In genomic region chr17:64505320-64506200, GRCh38 we compare ENCODE assay signal across 1 cellular context.
A peak's percentile ranks its signal among the peaks of the same experiment; 100 is the strongest.
TF ChIP-seq lines count a peak whose summit lies in the region.

No MANE protein-coding gene starts in this region.

TF ChIP-seq in HepG2, 621 proteins besides CTCF, POLR2A, EP300 and RAD21 (continued from another document):
- TF ChIP-seq ZNF549 (CRISPR knock-in tag; IDR thresholded peaks at IDR 0.05): no peak
- peak; percentile 22; the same call in 1 of the 2 replicates for TF ChIP-seq ZBTB20 (CRISPR knock-in tag; IDR thresholded peaks at IDR 0.05; ENCODE audit: borderline replicate concordance, low read depth)
- peak; percentile 49; the same call in 1 of the 2 replicates for TF ChIP-seq TCF7 (IDR thresholded peaks at IDR 0.05; ENCODE audit: low read depth)
- no peak for TF ChIP-seq RERE (CRISPR knock-in tag; IDR thresholded peaks at IDR 0.05; ENCODE audit: low read depth)
- TF ChIP-seq ZNF501 (CRISPR knock-in tag; IDR thresholded peaks at IDR 0.05): no peak; the same call in 1 of the 2 replicates
- peak; percentile 11; the same call in 1 of the 2 replicates for TF ChIP-seq ZBTB26 (CRISPR knock-in tag; IDR thresholded peaks at IDR 0.05; ENCODE audit: borderline replicate concordance)
- no peak for TF ChIP-seq RBAK (CRISPR knock-in tag; IDR thresholded peaks at IDR 0.05)
- TF ChIP-seq HDAC1 (CRISPR knock-in tag; IDR thresholded peaks at IDR 0.05): peak; percentile 48
- peak; percentile 41; the same call in 1 of the 2 replicates for TF ChIP-seq ISL2 (CRISPR knock-in tag; IDR thresholded peaks at IDR 0.05)
- TF ChIP-seq ZNF451 (CRISPR knock-in tag; IDR thresholded peaks at IDR 0.05): no peak; the same call in 1 of the 2 replicates
- TF ChIP-seq ARID5B (CRISPR knock-in tag; IDR thresholded peaks at IDR 0.05): 0 out of 2 replicates have a peak, but pooled peaks have one; percentile 30
- TF ChIP-seq TSC22D2 (CRISPR knock-in tag; IDR thresholded peaks at IDR 0.05; ENCODE audit: borderline replicate concordance): no peak
- peak; percentile 29; the same call in 1 of the 2 replicates for TF ChIP-seq ZBTB7A (CRISPR knock-in tag; IDR thresholded peaks at IDR 0.05)
- TF ChIP-seq HINFP (CRISPR knock-in tag; IDR thresholded peaks at IDR 0.05; ENCODE audit: low read depth): peak; percentile 56; the same call in 1 of the 2 replicates
- TF ChIP-seq TEAD3 (CRISPR knock-in tag; optimal IDR thresholded peaks at IDR 0.05; ENCODE audit: borderline replicate concordance): peak; percentile 40
- TF ChIP-seq GPN1 (CRISPR knock-in tag; IDR thresholded peaks at IDR 0.05; ENCODE audit: borderline replicate concordance): 0 out of 2 replicates have a peak, but pooled peaks have one; percentile 37
- TF ChIP-seq KDM5B (CRISPR knock-in tag; IDR thresholded peaks at IDR 0.05; ENCODE audit: borderline replicate concordance): no peak; the same call in 1 of the 2 replicates
- peak; percentile 98 for TF ChIP-seq MYC (CRISPR knock-in tag; IDR thresholded peaks at IDR 0.05; ENCODE audit: borderline replicate concordance)
- TF ChIP-seq ATF6 (CRISPR knock-in tag; conservative IDR thresholded peaks at IDR 0.05): no peak
